Comparison of ENCODE assay signal across 30 cellular contexts in genomic region chr5:55191165-55191564, GRCh38. TPM values are rescaled to one million over a fixed set of nuclear protein-coding genes. Genes with fewer than 3 reads are reported as not detected.
"Had no signal": no experiment of that assay in that cellular context is flagged by ENCODE, and none has a peak within 500 bp of the region (broad histone marks: within the 10 kb centered on the region; RNA-seq: fewer than 3 reads in every experiment).

No MANE protein-coding gene starts in this region.

- H3K4me3 ChIP-seq: body of pancreas, heart right ventricle, lower lobe of right lung, neural progenitor cell, spleen, testis, uterus had no signal

- H3K27ac ChIP-seq: body of pancreas, heart right ventricle, lower lobe of right lung, neural progenitor cell, spleen, testis, uterus had no signal

- H3K4me1 ChIP-seq: heart right ventricle, lower lobe of right lung, neural progenitor cell, spleen, testis, uterus had no signal

- H3K27me3 ChIP-seq: body of pancreas, testis had no signal

- ATAC-seq: activated CD4-positive, alpha-beta T cell treated with anti-CD3 and anti-CD28 coated beads for 36 hours; activated naive CD8-positive, alpha-beta T cell treated with anti-CD3 and anti-CD28 coated beads, Interleukin-2, amount 50 U/mL, for 24 hours; body of pancreas; esophagus mucosa; heart right ventricle; left lobe of liver; lower lobe of right lung; naive thymus-derived CD4-positive, alpha-beta T cell; WTC11 had no signal

- FAIRE-seq: kidney had no signal

- H3K4me1 Mint-ChIP-seq: activated CD4-positive, alpha-beta T cell treated with anti-CD3 and anti-CD28 coated beads for 36 hours; activated naive CD8-positive, alpha-beta T cell treated with anti-CD3 and anti-CD28 coated beads, Interleukin-2, amount 50 U/mL, for 24 hours; naive thymus-derived CD4-positive, alpha-beta T cell; neural progenitor cell; WTC11 had no signal

- H3K27ac Mint-ChIP-seq: activated CD4-positive, alpha-beta T cell treated with anti-CD3 and anti-CD28 coated beads for 36 hours; activated naive CD8-positive, alpha-beta T cell treated with anti-CD3 and anti-CD28 coated beads, Interleukin-2, amount 50 U/mL, for 24 hours; naive thymus-derived CD4-positive, alpha-beta T cell; neural progenitor cell; WTC11 had no signal

- H2AFZ ChIP-seq: neural progenitor cell had no signal

- H3K36me3 Mint-ChIP-seq: naive thymus-derived CD4-positive, alpha-beta T cell; WTC11 had no signal

- H3K9ac ChIP-seq: neural progenitor cell had no signal

- H3K9me3 Mint-ChIP-seq: activated naive CD8-positive, alpha-beta T cell treated with anti-CD3 and anti-CD28 coated beads, Interleukin-2, amount 50 U/mL, for 24 hours; naive thymus-derived CD4-positive, alpha-beta T cell; neural progenitor cell; WTC11 had no signal

- H3K4me2 ChIP-seq: neural progenitor cell had no signal

- H3K9me3 ChIP-seq: body of pancreas, heart right ventricle, lower lobe of right lung, spleen, testis, uterus had no signal

- H3K4me3 Mint-ChIP-seq: activated CD4-positive, alpha-beta T cell treated with anti-CD3 and anti-CD28 coated beads for 36 hours; activated naive CD8-positive, alpha-beta T cell treated with anti-CD3 and anti-CD28 coated beads, Interleukin-2, amount 50 U/mL, for 24 hours; naive thymus-derived CD4-positive, alpha-beta T cell; neural progenitor cell; WTC11 had no signal

- DNase-seq: activated CD4-positive, alpha-beta T cell treated with anti-CD3 and anti-CD28 coated beads for 36 hours; activated CD4-positive, alpha-beta T cell treated with anti-CD3 and anti-CD28 coated beads, Interleukin-2, amount 50 U/mL, for 48 hours; activated effector memory CD4-positive, alpha-beta T cell treated with anti-CD3 and anti-CD28 coated beads, Interleukin-2, amount 50 U/mL, for 16 hours; activated naive CD4-positive, alpha-beta T cell treated with anti-CD3 and anti-CD28 coated beads, Interleukin-2, amount 50 U/mL, for 16 hours; activated naive CD8-positive, alpha-beta T cell treated with anti-CD3 and anti-CD28 coated beads, Interleukin-2, amount 50 U/mL, for 24 hours; anterior cingulate cortex; body of pancreas; caudate nucleus; dermis blood vessel endothelial cell; effector CD8-positive, alpha-beta T cell; heart right ventricle; kidney; lower lobe of right lung; naive thymus-derived CD4-positive, alpha-beta T cell; spleen; stimulated activated CD4-positive, alpha-beta T cell treated with anti-CD3 and anti-CD28 coated beads, Interleukin-4, amount 100 ng/mL, for 1 hour; stimulated activated naive CD4-positive, alpha-beta T cell; T-helper 9 cell; testis; trophoblast cell; uterus had no signal

- H3K36me3 ChIP-seq: heart right ventricle, lower lobe of right lung, neural progenitor cell, spleen, uterus had no signal

RNA-seq across cellular contexts. Expression of gene CDC20B, which starts 18.2 kb away (rescaled TPM):
- total RNA-seq: activated CD4-positive, alpha-beta T cell treated with anti-CD3 and anti-CD28 coated beads for 36 hours; body of pancreas; dermis blood vessel endothelial cell; esophagus mucosa; fibroblast of villous mesenchyme; heart right ventricle; kidney; left lobe of liver; omental fat pad; posterior vena cava; spleen; WTC11 had no signal
- polyA plus RNA-seq: heart right ventricle; naive thymus-derived CD4-positive, alpha-beta T cell; spleen had no signal

RNA-seq across cellular contexts. Expression of gene GPX8, which starts 31.2 kb away (rescaled TPM):
- total RNA-seq: activated CD4-positive, alpha-beta T cell treated with anti-CD3 and anti-CD28 coated beads for 36 hours; activated CD8-positive, alpha-beta memory T cell treated with anti-CD3 and anti-CD28 coated beads for 36 hours; naive thymus-derived CD4-positive, alpha-beta T cell; T-helper 1 cell treated with Interleukin-12 subunit alpha and Interleukin-12 subunit beta and Interleukin-4 antibody, amounts not matched to agents 30 ng/mL and 1 ng/mL, for 36 hours had no signal
- polyA plus RNA-seq: naive thymus-derived CD4-positive, alpha-beta T cell had no signal

RNA-seq across cellular contexts. Expression of gene MCIDAS, which starts 36.0 kb away (rescaled TPM):
- total RNA-seq: activated CD4-positive, alpha-beta T cell treated with anti-CD3 and anti-CD28 coated beads for 36 hours; dermis blood vessel endothelial cell; fibroblast of villous mesenchyme; heart right ventricle; left lobe of liver; naive thymus-derived CD4-positive, alpha-beta T cell; omental fat pad; posterior vena cava; spleen; T-helper 1 cell treated with Interleukin-12 subunit alpha and Interleukin-12 subunit beta and Interleukin-4 antibody, amounts not matched to agents 30 ng/mL and 1 ng/mL, for 36 hours had no signal
- polyA plus RNA-seq: heart right ventricle; naive thymus-derived CD4-positive, alpha-beta T cell; spleen had no signal

RNA-seq across cellular contexts. Expression of gene CCNO, which starts 42.2 kb away (rescaled TPM):
- total RNA-seq: activated CD4-positive, alpha-beta T cell treated with anti-CD3 and anti-CD28 coated beads for 36 hours; dermis blood vessel endothelial cell; fibroblast of villous mesenchyme; left lobe of liver; naive thymus-derived CD4-positive, alpha-beta T cell; omental fat pad; spleen; T-helper 1 cell treated with Interleukin-12 subunit alpha and Interleukin-12 subunit beta and Interleukin-4 antibody, amounts not matched to agents 30 ng/mL and 1 ng/mL, for 36 hours had no signal
- polyA plus RNA-seq: naive thymus-derived CD4-positive, alpha-beta T cell had no signal
